In genomic region chr4:154341448-154341847, GRCh38 we compare ENCODE assay signal across 28 cellular contexts.
"Had no signal": no experiment of that assay in that cellular context is flagged by ENCODE, and none has a peak within 500 bp of the region (broad histone marks: within the 10 kb centered on the region; RNA-seq: fewer than 3 reads in every experiment).

No MANE protein-coding gene starts in this region.

- H3K4me3 ChIP-seq: colonic mucosa, coronary artery, dorsolateral prefrontal cortex, esophagus muscularis mucosa, esophagus squamous epithelium, gastrocnemius medialis, gastroesophageal sphincter, heart left ventricle, heart right ventricle, hepatocyte had no signal

- H3K27me3 ChIP-seq: colonic mucosa, dorsolateral prefrontal cortex, esophagus muscularis mucosa, esophagus squamous epithelium, gastrocnemius medialis, gastroesophageal sphincter, heart left ventricle, hepatocyte had no signal

- H3K27ac ChIP-seq: colonic mucosa, coronary artery, dorsolateral prefrontal cortex, epithelial cell of prostate, esophagus muscularis mucosa, esophagus squamous epithelium, foreskin keratinocyte, gastrocnemius medialis, gastroesophageal sphincter, heart left ventricle, heart right ventricle, hepatocyte had no signal

- FAIRE-seq: endometrium, endothelial cell of umbilical vein, frontal cortex had no signal

- H3K79me2 ChIP-seq: hepatocyte had no signal

- H2AFZ ChIP-seq: hepatocyte had no signal

- DNase-seq: colonic mucosa; cortex of kidney; dermis blood vessel endothelial cell; dorsolateral prefrontal cortex; effector CD4-positive, alpha-beta T cell; effector CD8-positive, alpha-beta T cell; effector memory CD4-positive, alpha-beta T cell; effector memory CD8-positive, alpha-beta T cell; endodermal cell; erythroblast; esophagus squamous epithelium; foreskin fibroblast; foreskin keratinocyte; foreskin melanocyte; gastrocnemius medialis; glutamatergic neuron; head of caudate nucleus; heart left ventricle; heart right ventricle had no signal

- ATAC-seq: effector memory CD8-positive, alpha-beta T cell; esophagus mucosa; foreskin keratinocyte; gastrocnemius medialis; gastroesophageal sphincter; heart left ventricle; heart right ventricle had no signal

- H3K4me1 ChIP-seq: colonic mucosa, esophagus muscularis mucosa, esophagus squamous epithelium, foreskin keratinocyte, gastrocnemius medialis, gastroesophageal sphincter, heart left ventricle, heart right ventricle had no signal

- H3K4me2 ChIP-seq: hepatocyte had no signal

- H3K36me3 ChIP-seq: colonic mucosa, esophagus muscularis mucosa, esophagus squamous epithelium, gastrocnemius medialis, gastroesophageal sphincter, heart left ventricle, heart right ventricle had no signal

- H3K9me3 ChIP-seq: colonic mucosa, esophagus muscularis mucosa, esophagus squamous epithelium, gastrocnemius medialis had no signal
